Comparison of ENCODE assay signal across 1 cellular context in the genomic region with DNA sequence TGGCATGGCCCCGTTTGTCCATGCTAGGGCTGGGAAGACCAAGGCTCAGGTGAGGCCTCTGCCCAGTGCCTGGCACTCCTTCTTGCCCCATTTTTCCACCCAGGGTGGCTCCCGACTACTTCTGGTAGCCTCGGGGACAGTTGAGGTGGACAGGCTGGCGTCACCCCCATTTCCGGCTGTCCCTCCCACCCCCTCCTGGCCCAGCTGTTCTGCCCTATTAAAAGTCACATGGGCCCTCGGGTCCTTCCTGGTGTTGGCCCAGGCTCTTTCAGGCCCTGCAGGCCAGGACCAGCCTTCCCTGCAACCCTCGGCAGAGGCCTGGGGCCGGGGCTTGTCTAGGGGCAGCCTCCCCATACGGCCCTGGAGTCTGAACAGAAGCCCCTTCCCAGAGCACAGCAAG.
TF ChIP-seq lines count a peak whose summit lies in the region.

No MANE protein-coding gene starts in this region.

TF ChIP-seq in GM12878, 131 proteins besides CTCF, POLR2A, EP300 and RAD21:
- TF ChIP-seq KLF5 (IDR thresholded peaks at IDR 0.05; ENCODE audit: partially characterized antibody) (no peak), TCF12 (IDR thresholded peaks at IDR 0.05; ENCODE audit: low read depth, low read length) (0 out of 2 replicates have a peak, but pooled peaks have one; percentile 22)
